Comparison of ENCODE assay signal across 8 cellular contexts in the genomic region with DNA sequence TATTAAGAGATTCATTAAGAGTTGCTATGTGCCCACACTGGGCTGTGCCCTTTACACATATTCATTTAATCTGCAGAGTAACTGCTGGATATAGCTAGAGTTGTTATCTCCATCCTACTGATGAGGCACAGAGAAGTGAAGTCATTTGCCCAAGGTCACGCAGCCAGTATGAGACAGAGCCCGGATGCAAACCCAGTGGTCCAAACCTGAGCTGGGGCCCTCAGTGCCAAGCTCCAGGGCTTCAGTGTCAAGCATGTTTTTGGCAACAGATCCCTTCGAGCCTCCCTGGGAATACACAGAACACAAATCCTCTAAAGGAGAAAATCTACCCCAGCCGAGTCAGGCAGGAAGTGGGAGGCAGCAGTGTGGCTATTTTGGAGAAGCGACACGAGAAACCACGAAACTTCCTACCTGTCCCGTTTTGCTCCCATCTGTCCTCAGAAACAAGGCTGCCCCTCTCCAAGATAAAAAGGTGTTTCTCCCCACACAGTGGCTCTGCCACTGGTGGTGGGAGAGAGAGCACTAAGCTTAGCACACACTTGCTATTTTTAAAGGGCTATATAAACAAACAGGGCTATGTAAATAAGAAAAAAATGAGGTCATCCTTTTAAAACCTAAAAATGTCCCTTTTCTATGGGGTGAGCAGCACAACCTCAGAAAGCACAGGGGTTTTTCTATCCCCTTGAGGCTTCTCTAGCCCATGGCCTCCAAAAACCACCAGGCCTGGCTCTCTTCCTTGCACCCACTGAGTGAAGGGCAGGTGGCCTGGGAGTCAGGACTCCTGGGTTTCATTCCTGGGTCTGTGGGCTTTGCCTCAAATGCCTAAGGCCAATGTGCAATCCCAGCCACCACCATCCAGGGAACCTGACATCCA.
A peak's percentile ranks its signal among the peaks of the same experiment; 100 is the strongest.
DNase-seq lines count a peak whose midpoint lies in the region; ATAC-seq, FAIRE-seq and TF ChIP-seq lines count a peak whose summit lies in the region.

No MANE protein-coding gene starts in this region.

- H2AFZ ChIP-seq in HepG2 (ENCODE audit: low read length), result no peak overlapping the region

- TF ChIP-seq EP300 in HepG2 (IDR thresholded peaks at IDR 0.05; ENCODE audit: low read depth in 2 of 2, low read length in 2 of 2) (no peak), HepG2 (CRISPR knock-in tag; IDR thresholded peaks at IDR 0.05; ENCODE audit: borderline replicate concordance) (no peak)

- H3K36me3 ChIP-seq in KOPT-K1 (ENCODE audit: insufficient read depth, low read length), result peaks cover 20% of the 10 kb centered on the region
- no peaks in the 10 kb centered on the region for H3K36me3 ChIP-seq in HepG2 (replicated peaks in 1 of 2; ENCODE audit: control insufficient read depth in 1 of 2, insufficient read depth in 2 of 2, low read length in 2 of 2)

- no peaks in the 10 kb centered on the region for H4K20me1 ChIP-seq in HepG2 (ENCODE audit: insufficient read depth, low read length)

- no peak overlapping the region for H3K4me2 ChIP-seq in HepG2 (ENCODE audit: low read depth, low read length)

- H3K4me3 ChIP-seq in HepG2 (replicated peaks in 1 of 3; ENCODE audit: insufficient read depth in 1 of 3, low read depth in 2 of 3, low read length in 3 of 3) (no peak overlapping the region), right cardiac atrium (ENCODE audit: low read length) (no peak overlapping the region)

- no peak for FAIRE-seq in HepG2 (lab: Jason Lieb, UNC)

- H3K79me2 ChIP-seq in HepG2 (ENCODE audit: insufficient read depth, low read length), result no peaks in the 10 kb centered on the region

- peaks cover 6% of the 10 kb centered on the region; the same call in 1 of the 2 replicates for H3K4me1 ChIP-seq in HepG2 (ENCODE audit: insufficient read depth, low read length)
- H3K4me1 ChIP-seq in right cardiac atrium (ENCODE audit: control insufficient read depth, insufficient read depth, low read length), result peaks cover 6% of the 10 kb centered on the region

- TF ChIP-seq POLR2A in HepG2 (IDR thresholded peaks at IDR 0.05; ENCODE audit: insufficient read depth in 1 of 2, low read depth in 2 of 2, low read length in 2 of 2), result no peak

- no peak for TF ChIP-seq CTCF in HepG2 (CRISPR knock-in tag; IDR thresholded peaks at IDR 0.05)

- H3K27me3 ChIP-seq in HepG2 (ENCODE audit: control insufficient read depth in 1 of 2, insufficient read depth in 2 of 2, low read length in 2 of 2) (peaks cover 1 to 5% of the 10 kb centered on the region in 2 experiments; a peak in 2 of 5 replicates), right cardiac atrium (ENCODE audit: control insufficient read depth, insufficient read depth) (no peaks in the 10 kb centered on the region)

- no peak for TF ChIP-seq RAD21 in HepG2 (CRISPR knock-in tag; IDR thresholded peaks at IDR 0.05)

- no TSS peak for BruUV-seq in HepG2 (replicated peaks; lab: Mats Ljungman, UMichigan)

- no peak for DNase-seq in HepG2 (ENCODE audit: low spot score)
- DNase-seq in nucleus accumbens (lab: John Stamatoyannopoulos, UW), result no peak
- DNase-seq in NOMO-1 treated with dmso at 0.1 percent for 144 hours (lab: John Stamatoyannopoulos, UW; ENCODE audit: unreplicated experiment), result no peak
- no peak for DNase-seq in right cardiac atrium
- DNase-seq in HuH-7 (ENCODE audit: low spot score), result no peak

- 55% methylated on average over 6 of the region's 8 CpGs for WGBS in HepG2 (ENCODE audit: low lambda C conversion rate)
- WGBS in right cardiac atrium, result 61% methylated on average over 8 of the region's 8 CpGs

- CTCF ChIA-PET in HepG2 (lab: Yijun Ruan, JAX; ENCODE audit: low intra/inter-chr PET ratio, low total read pairs), result no interaction called here

- in situ Hi-C loops in HepG2 (cut with HindIII; ENCODE audit: extremely low pct_ligation_motif_present, low pct_unique_long_range_greater_than_20kb), result no loop called here

- intact Hi-C loops in HepG2 (cut with micrococcal nuclease; ENCODE audit: unreplicated experiment) (no loop called here), right cardiac atrium (cut with DNase I) (no loop called here)

- H3K9me3 ChIP-seq in KOPT-K1 (ENCODE audit: insufficient read depth, low read length, poor library complexity, severe bottlenecking), result no peaks in the 10 kb centered on the region
- H3K9me3 ChIP-seq in HepG2 (ENCODE audit: low read length), result no peaks in the 10 kb centered on the region
- no peaks in the 10 kb centered on the region for H3K9me3 ChIP-seq in right cardiac atrium (ENCODE audit: control insufficient read depth, low read length)

- no peak overlapping the region for H3K9ac ChIP-seq in HepG2 (ENCODE audit: insufficient read depth, low read depth, low read length)

- peak overlapping the region; percentile 2 for H3K27ac ChIP-seq in KOPT-K1 (ENCODE audit: low read depth, low read length, poor library complexity, severe bottlenecking)
- no peak overlapping the region for H3K27ac ChIP-seq in HepG2 (ENCODE audit: extremely low read length, insufficient read depth, low read length)
- H3K27ac ChIP-seq in right cardiac atrium (ENCODE audit: low read length), result no peak overlapping the region

- ATAC-seq in GM18502 (IDR thresholded peaks at IDR 0.05; ENCODE audit: poor library complexity, unreplicated experiment) (peak; percentile 75), GM21723 (IDR thresholded peaks at IDR 0.05; ENCODE audit: unreplicated experiment) (peak; percentile 80), HepG2 (no peak), right cardiac atrium (no peak)

- POLR2A ChIA-PET in HepG2 (lab: Yijun Ruan, JAX), result no interaction called here

TF ChIP-seq in HepG2, 621 proteins besides CTCF, POLR2A, EP300 and RAD21:
- no peak for TF ChIP-seq GABPA (IDR thresholded peaks at IDR 0.05; ENCODE audit: low read depth, low read length)
- TF ChIP-seq GABPA (CRISPR knock-in tag; IDR thresholded peaks at IDR 0.05; ENCODE audit: low read depth), result no peak
- TF ChIP-seq MXD4 (CRISPR knock-in tag; IDR thresholded peaks at IDR 0.05), result no peak
- TF ChIP-seq ATF7 (IDR thresholded peaks at IDR 0.05), result peak; percentile 45
- TF ChIP-seq ATF7 (CRISPR knock-in tag; IDR thresholded peaks at IDR 0.05), result no peak
TF ChIP-seq in HepG2: peak in this region for 1.

Comparison
In these comparisons a context has a peak if more than half of its experiments do, and no peak if none do; other contexts are left out.
1. ATAC-seq: peak in GM18502 (single experiment) and GM21723 (single experiment); none in HepG2 (single experiment) and right cardiac atrium (0 of 2).